ENCODE assay signal across 14 cellular contexts in the genomic region with DNA sequence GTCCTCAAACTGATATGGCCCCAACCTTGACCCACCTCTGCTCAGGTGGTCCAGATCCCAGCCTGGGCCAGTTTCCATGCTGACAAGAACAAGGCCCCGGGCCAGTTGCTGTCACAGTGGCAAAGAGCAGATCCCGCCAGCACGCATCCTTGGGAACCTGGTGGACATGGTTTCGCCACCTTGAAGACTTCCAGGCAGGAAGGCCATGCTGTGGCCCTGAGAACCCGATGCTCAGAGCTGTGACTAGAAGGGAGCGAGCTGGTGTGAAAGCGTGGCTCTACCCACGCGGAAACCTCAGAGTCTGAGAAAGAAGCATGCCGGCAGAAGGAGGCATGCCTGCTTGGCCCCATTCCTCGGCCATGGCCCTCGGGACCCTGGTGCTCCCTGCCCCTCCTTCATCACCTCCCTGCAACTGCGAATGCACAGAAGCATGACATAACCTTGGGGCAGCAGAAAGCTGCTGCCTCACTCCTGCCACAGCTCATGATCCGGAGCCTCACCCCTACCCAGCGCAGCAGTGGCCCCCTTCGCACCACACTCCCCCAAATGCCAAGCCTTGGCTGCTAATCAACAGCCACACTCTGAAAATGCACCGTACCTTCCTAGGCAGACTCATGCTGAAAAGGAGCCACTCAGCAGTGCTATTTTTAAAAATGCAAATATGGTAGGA. TPM values are rescaled to one million over a fixed set of nuclear protein-coding genes. Genes with fewer than 3 reads are reported as not detected.
DNase-seq lines count a peak whose midpoint lies in the region; ATAC-seq, FAIRE-seq and TF ChIP-seq lines count a peak whose summit lies in the region.
"Had no signal": no experiment of that assay in that cellular context is flagged by ENCODE, and none has a peak within 500 bp of the region (broad histone marks: within the 10 kb centered on the region; RNA-seq: fewer than 3 reads in every experiment).

No MANE protein-coding gene starts in this region.

- WGBS in spleen, 5 donors = 74 to 85% (median 84%) methylated on average over 16 to 17 of the region's 17 CpGs

- no peaks in the 10 kb centered on the region for H3K9me3 Mint-ChIP-seq in activated B cell treated with CpG ODN at 0.5 μM for 24 hours
- H3K9me3 Mint-ChIP-seq: dendritic cell treated with granulocyte-macrophage colony-stimulating factor and Interleukin-4, amounts not matched to agents 40 ng/mL and 50 ng/mL, for 4 days had no signal

- H3K4me3 ChIP-seq in left ventricle myocardium inferior (no peak overlapping the region), spleen (no peak overlapping the region)
- H3K4me3 ChIP-seq: esophagus squamous epithelium, lung had no signal

- CTCF ChIA-PET in activated B cell treated with CpG ODN at 0.5 μM for 24 hours (lab: Charles Lee) = no interaction called here

- H3K36me3 Mint-ChIP-seq in activated B cell treated with CpG ODN at 0.5 μM for 24 hours (ENCODE audit: low read depth) = peaks cover 14% of the 10 kb centered on the region

- H3K4me3 Mint-ChIP-seq in activated B cell treated with CpG ODN at 0.5 μM for 24 hours = peak overlapping the region; percentile 29
- H3K4me3 Mint-ChIP-seq: dendritic cell treated with granulocyte-macrophage colony-stimulating factor and Interleukin-4, amounts not matched to agents 40 ng/mL and 50 ng/mL, for 4 days had no signal

- H3K4me1 ChIP-seq in left ventricle myocardium inferior (peaks cover 85% of the 10 kb centered on the region), spleen (peaks cover 0 to 85% (median 45%) of the 10 kb centered on the region in 6 donors)

- H3K27ac Mint-ChIP-seq in activated B cell treated with CpG ODN at 0.5 μM for 24 hours = peak overlapping the region; percentile 25
- H3K27ac Mint-ChIP-seq: dendritic cell treated with granulocyte-macrophage colony-stimulating factor and Interleukin-4, amounts not matched to agents 40 ng/mL and 50 ng/mL, for 4 days had no signal

- no peak for FAIRE-seq in urothelium cell line (lab: Jason Lieb, UNC)

- H3K27ac ChIP-seq in left ventricle myocardium inferior (replicated peaks) (peak overlapping the region; percentile 73), spleen (peak overlapping the region in 1 of 8 donors; percentile 30)
- H3K27ac ChIP-seq: esophagus squamous epithelium had no signal

- POLR2A ChIA-PET in activated B cell treated with CpG ODN at 0.5 μM for 24 hours (lab: Charles Lee) = interaction anchor here (0.6 kb wide), 1 partner anchor 39 kb away, joined by 5 read pairs; no protein-coding TSS in a partner anchor

- peaks cover 69% of the 10 kb centered on the region for H3K4me1 Mint-ChIP-seq in activated B cell treated with CpG ODN at 0.5 μM for 24 hours

- H3K36me3 ChIP-seq in left ventricle myocardium inferior (no peaks in the 10 kb centered on the region), spleen (peaks cover 0 to 15% (median 0%) of the 10 kb centered on the region in 6 donors)

- H3K27me3 ChIP-seq in left ventricle myocardium inferior (ENCODE audit: low read depth) (no peaks in the 10 kb centered on the region), spleen (replicated peaks in 1 of 7) (no peaks in the 10 kb centered on the region)
- H3K27me3 ChIP-seq: esophagus squamous epithelium had no signal

- no peaks in the 10 kb centered on the region for H3K27me3 Mint-ChIP-seq in activated B cell treated with CpG ODN at 0.5 μM for 24 hours
- H3K27me3 Mint-ChIP-seq: dendritic cell treated with granulocyte-macrophage colony-stimulating factor and Interleukin-4, amounts not matched to agents 40 ng/mL and 50 ng/mL, for 4 days had no signal

- intact Hi-C loops in activated B cell treated with CpG ODN at 0.5 μM for 24 hours (cut with micrococcal nuclease) = no loop called here
- intact Hi-C loops in left ventricle myocardium inferior (cut with micrococcal nuclease) = no loop called here
- intact Hi-C loops in spleen (cut with DNase I; ENCODE audit: low total_unique reads) = no loop called here

- no peaks in the 10 kb centered on the region for H3K9me3 ChIP-seq in left ventricle myocardium inferior (replicated peaks)
- no peaks in the 10 kb centered on the region for H3K9me3 ChIP-seq in spleen
- H3K9me3 ChIP-seq: esophagus squamous epithelium had no signal

- TF ChIP-seq POLR2A in spleen (IDR thresholded peaks at IDR 0.05) = no peak

- DNase-seq in NCI-H446 treated with DMSO at 0.1 percent for 48 hours (lab: John Stamatoyannopoulos, UW) = peak; percentile 25
- DNase-seq in NCI-H446 (lab: John Stamatoyannopoulos, UW) = no peak
- no peak for DNase-seq in activated B cell treated with CpG ODN at 0.5 μM for 24 hours
- DNase-seq in left ventricle myocardium inferior = no peak
- DNase-seq in spleen = peak; percentile 70
- DNase-seq in GM03348 (ENCODE audit: low spot score) = no peak
- no peak for DNase-seq in T1000 (lab: John Stamatoyannopoulos, UW)
- DNase-seq in urothelium cell line (ENCODE audit: low spot score) = no peak
- DNase-seq: esophagus squamous epithelium, NCI-H2107 had no signal

- no peak for TF ChIP-seq CTCF in activated B cell treated with CpG ODN at 0.5 μM for 24 hours (IDR thresholded peaks at IDR 0.05)
- TF ChIP-seq CTCF in left ventricle myocardium inferior (IDR thresholded peaks at IDR 0.05; ENCODE audit: borderline replicate concordance) = no peak
- TF ChIP-seq CTCF in spleen (IDR thresholded peaks at IDR 0.05 in 8 of 11, conservative IDR thresholded peaks at IDR 0.05 in 3 of 11) = no peak

- ATAC-seq in activated B cell treated with CpG ODN at 0.5 μM for 24 hours (ENCODE audit: low read depth) = no peak

RNA-seq across cellular contexts. Expression of a gene that starts 33.2 kb away (rescaled TPM):
- total RNA-seq in activated B cell treated with CpG ODN at 0.5 μM for 24 hours (39.0 and 40.3 TPM in 2 replicates), left ventricle myocardium inferior (35.7 TPM), spleen (10 to 100 TPM; 24.1 to 55.9 (median 32.5) TPM)
- polyA plus RNA-seq in spleen = 10 to 100 TPM in 1 of 3 donors, 1 to 10 TPM in 2; 7.2 to 14.3 (median 8.5) TPM

RNA-seq across cellular contexts. Expression of a gene that starts 35.3 kb away (rescaled TPM):
- total RNA-seq in activated B cell treated with CpG ODN at 0.5 μM for 24 hours (1.1 and 1.3 TPM in 2 replicates), left ventricle myocardium inferior (2.3 TPM), spleen (1 to 10 TPM; 3.7 to 7.2 (median 5.7) TPM)
- polyA plus RNA-seq in spleen = 10 to 100 TPM in 1 of 3 donors, 1 to 10 TPM in 2; 8.1 to 11.4 (median 9.6) TPM

RNA-seq across cellular contexts. Expression of a gene that starts 47.7 kb away (rescaled TPM):
- total RNA-seq in activated B cell treated with CpG ODN at 0.5 μM for 24 hours (0.55 TPM in 1 of 2 replicates, not detected in the other), left ventricle myocardium inferior (not detected), spleen (not detected)
- under 1 TPM in 2 of 3 donors, not detected in 1; 0.19 to 0.22 TPM for polyA plus RNA-seq in spleen
- total RNA-seq: A673, esophagus squamous epithelium, H4 had no signal

Comparison
In these comparisons a context has a peak if more than half of its experiments do, and no peak if none do; other contexts are left out.
1. DNase-seq: peak in NCI-H446 treated with DMSO at 0.1 percent for 48 hours (single experiment) and spleen (single experiment); none in NCI-H446 (0 of 2), activated B cell treated with CpG ODN at 0.5 μM for 24 hours (single experiment), left ventricle myocardium inferior (single experiment), GM03348 (single experiment), T1000 (single experiment) and urothelium cell line (single experiment).